1 cellular context compared by ENCODE assay signal in genomic region chr1:42506576-42506975, GRCh38.
TF ChIP-seq lines count a peak whose summit lies in the region.

No MANE protein-coding gene starts in this region.

TF ChIP-seq in K562, 482 proteins besides CTCF, POLR2A, EP300 and RAD21 (continued from another document):
- TF ChIP-seq TRIM28 (IDR thresholded peaks at IDR 0.05) (peak; percentile 84), NR0B1 (IDR thresholded peaks at IDR 0.05; ENCODE audit: partially characterized antibody) (no peak), HES1 (IDR thresholded peaks at IDR 0.05; ENCODE audit: low read depth) (no peak)
